Comparison of ENCODE assay signal across 8 cellular contexts in genomic region chrX:153946910-153947769, GRCh38. TPM values are rescaled to one million over a fixed set of nuclear protein-coding genes. Genes with fewer than 3 reads are reported as not detected.
A peak's percentile ranks its signal among the peaks of the same experiment; 100 is the strongest.
DNase-seq lines count a peak whose midpoint lies in the region; ATAC-seq and TF ChIP-seq lines count a peak whose summit lies in the region.

No MANE protein-coding gene starts in this region.

- ATAC-seq in GM21576 (IDR thresholded peaks at IDR 0.05; ENCODE audit: unreplicated experiment) (peak; percentile 67), PC-3 (peak; percentile 88)
- ATAC-seq in activated T-cell treated with anti-CD3 and anti-CD28 coated beads, Interleukin-2, amount 50 U/mL, for 72 hours (replicated peaks in 1 of 2) = peak; percentile 78 to 84
- ATAC-seq in natural killer cell treated with Interleukin-12 subunit alpha and Interleukin-12 subunit beta and Interleukin-15 and Interleukin-18, amount 100 ng/mL, for 72 hours = peak; percentile 82 to 85

- TF ChIP-seq EP300 in esophagus muscularis mucosa (IDR thresholded peaks at IDR 0.05) = no peak

- TF ChIP-seq CTCF in PC-3 (conservative IDR thresholded peaks at IDR 0.05; ENCODE audit: low read depth, low read length) (peak; percentile 93), esophagus muscularis mucosa (IDR thresholded peaks at IDR 0.05) (peak; percentile 76 to 81 (median 81)), tibial artery (IDR thresholded peaks at IDR 0.05) (peak; percentile 62 to 66)

- CTCF ChIA-PET in PC-3 (lab: Charles Lee) = interaction anchor here (0.5 to 1.0 kb wide), 9 partner anchors 19 to 220 kb away, joined by 3 to 16 read pairs (median 5); no protein-coding TSS in a partner anchor

- H3K9me3 ChIP-seq in Karpas-422 (ENCODE audit: low read length) = no peaks in the 10 kb centered on the region
- no peaks in the 10 kb centered on the region for H3K9me3 ChIP-seq in PC-3 (ENCODE audit: low read length)
- H3K9me3 ChIP-seq in esophagus muscularis mucosa = no peaks in the 10 kb centered on the region
- no peaks in the 10 kb centered on the region for H3K9me3 ChIP-seq in tibial artery

- H3K27ac Mint-ChIP-seq in activated T-cell treated with anti-CD3 and anti-CD28 coated beads, Interleukin-2, amount 50 U/mL, for 72 hours = peak overlapping the region; percentile 92
- peak overlapping the region; percentile 60 to 64 for H3K27ac Mint-ChIP-seq in natural killer cell treated with Interleukin-12 subunit alpha and Interleukin-12 subunit beta and Interleukin-15 and Interleukin-18, amount 100 ng/mL, for 72 hours

- H2AFZ ChIP-seq in Karpas-422 (ENCODE audit: low read length) (no peak overlapping the region), PC-3 (ENCODE audit: low read length) (no peak overlapping the region)

- no peaks in the 10 kb centered on the region for H3K9me3 Mint-ChIP-seq in activated T-cell treated with anti-CD3 and anti-CD28 coated beads, Interleukin-2, amount 50 U/mL, for 72 hours
- no peaks in the 10 kb centered on the region for H3K9me3 Mint-ChIP-seq in natural killer cell treated with Interleukin-12 subunit alpha and Interleukin-12 subunit beta and Interleukin-15 and Interleukin-18, amount 100 ng/mL, for 72 hours

- H3K4me1 ChIP-seq in Karpas-422 (ENCODE audit: low read length) (no peaks in the 10 kb centered on the region), PC-3 (ENCODE audit: insufficient read depth, low read length) (no peaks in the 10 kb centered on the region), esophagus muscularis mucosa (peaks cover 12 to 61% (median 46%) of the 10 kb centered on the region in 4 donors), tibial artery (peaks cover 0 to 7% (median 2%) of the 10 kb centered on the region in 4 donors)

- peak overlapping the region; percentile 37 for H3K9ac ChIP-seq in Karpas-422 (ENCODE audit: low read length)
- no peak overlapping the region for H3K9ac ChIP-seq in PC-3 (ENCODE audit: low read length)

- no peaks in the 10 kb centered on the region for H3K9me2 ChIP-seq in Karpas-422 (replicated peaks; ENCODE audit: insufficient read depth, low read length)
- no peaks in the 10 kb centered on the region for H3K9me2 ChIP-seq in PC-3 (replicated peaks; ENCODE audit: low read length)

- H3K27me3 Mint-ChIP-seq in activated T-cell treated with anti-CD3 and anti-CD28 coated beads, Interleukin-2, amount 50 U/mL, for 72 hours (ENCODE audit: low read depth) = no peaks in the 10 kb centered on the region
- no peaks in the 10 kb centered on the region for H3K27me3 Mint-ChIP-seq in natural killer cell treated with Interleukin-12 subunit alpha and Interleukin-12 subunit beta and Interleukin-15 and Interleukin-18, amount 100 ng/mL, for 72 hours

- H3K36me3 ChIP-seq in Karpas-422 (ENCODE audit: insufficient read depth, low read length) = no peaks in the 10 kb centered on the region
- peaks cover 12% of the 10 kb centered on the region; the same call in 1 of the 2 replicates for H3K36me3 ChIP-seq in PC-3 (ENCODE audit: low read depth, low read length)
- H3K36me3 ChIP-seq in esophagus muscularis mucosa = peaks cover 21 to 41% (median 24%) of the 10 kb centered on the region in 4 donors
- peaks cover 12 to 38% (median 37%) of the 10 kb centered on the region in 3 donors for H3K36me3 ChIP-seq in tibial artery

- intact Hi-C loops in PC-3 (cut with micrococcal nuclease) = loop anchor here (1.0 to 2.0 kb wide), 3 partner anchors 18 to 183 kb away; partner anchors contain the start of gene PLXNB3
- intact Hi-C loops in esophagus muscularis mucosa (cut with DNase I) = no loop called here
- intact Hi-C loops in tibial artery (cut with DNase I; ENCODE audit: low total_unique reads) = no loop called here

- H3K27ac ChIP-seq in Karpas-422 (ENCODE audit: low read length) (no peak overlapping the region), PC-3 (ENCODE audit: low read length) (no peak overlapping the region), esophagus muscularis mucosa (replicated peaks in 1 of 4) (peak overlapping the region; percentile 82 to 88 (median 85)), tibial artery (peak overlapping the region in 1 of 2 donors; percentile 19)

- no peak overlapping the region for H3K4me2 ChIP-seq in Karpas-422 (ENCODE audit: low read depth, low read length, poor library complexity, severe bottlenecking)
- H3K4me2 ChIP-seq in PC-3 (ENCODE audit: low read length) = no peak overlapping the region

- H3K27me3 ChIP-seq in Karpas-422 (ENCODE audit: low read length) (no peaks in the 10 kb centered on the region), PC-3 (ENCODE audit: low read length) (no peaks in the 10 kb centered on the region), esophagus muscularis mucosa (no peaks in the 10 kb centered on the region), tibial artery (no peaks in the 10 kb centered on the region)

- peaks cover 29% of the 10 kb centered on the region for H3K4me1 Mint-ChIP-seq in activated T-cell treated with anti-CD3 and anti-CD28 coated beads, Interleukin-2, amount 50 U/mL, for 72 hours (ENCODE audit: low read depth)
- peaks cover 13 to 14% of the 10 kb centered on the region in 2 donors for H3K4me1 Mint-ChIP-seq in natural killer cell treated with Interleukin-12 subunit alpha and Interleukin-12 subunit beta and Interleukin-15 and Interleukin-18, amount 100 ng/mL, for 72 hours (ENCODE audit: low read depth in 2 of 2)

- peaks cover 0 to 2% of the 10 kb centered on the region in 2 donors for H3K36me3 Mint-ChIP-seq in activated T-cell treated with anti-CD3 and anti-CD28 coated beads, Interleukin-2, amount 50 U/mL, for 72 hours (ENCODE audit: insufficient read depth in 2 of 2)
- H3K36me3 Mint-ChIP-seq in natural killer cell treated with Interleukin-12 subunit alpha and Interleukin-12 subunit beta and Interleukin-15 and Interleukin-18, amount 100 ng/mL, for 72 hours = peaks cover 6% of the 10 kb centered on the region

- H3K79me2 ChIP-seq in Karpas-422 (ENCODE audit: low read length) (no peaks in the 10 kb centered on the region), PC-3 (ENCODE audit: low read length) (no peaks in the 10 kb centered on the region)

- POLR2A ChIA-PET in PC-3 (lab: Charles Lee; ENCODE audit: unreplicated experiment) = no interaction called here

- H3K4me3 ChIP-seq in Karpas-422 (ENCODE audit: low read length) (no peak overlapping the region), PC-3 (ENCODE audit: low read length) (no peak overlapping the region), esophagus muscularis mucosa (no peak overlapping the region), tibial artery (no peak overlapping the region)

- 53% methylated on average over 17 of the region's 23 CpGs for WGBS in esophagus muscularis mucosa

- DNase-seq in COR-L47 (lab: John Stamatoyannopoulos, UW) (peak; percentile 54), Karpas-422 (peak; percentile 95), PC-3 (peak; percentile 84), esophagus muscularis mucosa (ENCODE audit: extremely low spot score) (no peak), tibial artery (peak; percentile 56 to 77)
- DNase-seq in activated T-cell treated with anti-CD3 and anti-CD28 coated beads, Interleukin-2, amount 50 U/mL, for 72 hours = peak; percentile 82 to 88
- peak; percentile 82 for DNase-seq in natural killer cell treated with Interleukin-12 subunit alpha and Interleukin-12 subunit beta and Interleukin-15 and Interleukin-18, amount 100 ng/mL, for 72 hours (ENCODE audit: low spot score)

- TF ChIP-seq POLR2A in esophagus muscularis mucosa (IDR thresholded peaks at IDR 0.05; ENCODE audit: low read depth) = no peak

- peak overlapping the region; percentile 27 to 40 for H3K4me3 Mint-ChIP-seq in activated T-cell treated with anti-CD3 and anti-CD28 coated beads, Interleukin-2, amount 50 U/mL, for 72 hours
- H3K4me3 Mint-ChIP-seq in natural killer cell treated with Interleukin-12 subunit alpha and Interleukin-12 subunit beta and Interleukin-15 and Interleukin-18, amount 100 ng/mL, for 72 hours = peak overlapping the region; percentile 45

- H4K20me1 ChIP-seq in Karpas-422 (ENCODE audit: insufficient read depth, low read depth, low read length) (no peaks in the 10 kb centered on the region), PC-3 (ENCODE audit: low read length) (no peaks in the 10 kb centered on the region)

- no peaks in the 10 kb centered on the region for H3F3A ChIP-seq in PC-3 (ENCODE audit: low read length, unreplicated experiment)

- BruUV-seq in PC-3 (replicated peaks; lab: Mats Ljungman, UMichigan) = no TSS peak

RNA-seq across cellular contexts. Expression of gene RENBP, which starts 2.7 kb away (rescaled TPM):
- 0.22 and 0.26 TPM in 2 replicates for total RNA-seq in Karpas-422 (2014; rRNA removed; shearing (Covaris generic); ENCODE audit: low replicate concordance)
- total RNA-seq in PC-3 (2014; rRNA removed) (3.7 TPM in 1 of 2 replicates, not detected in the other), esophagus muscularis mucosa (10 to 100 TPM in 1 of 4 donors, 1 to 10 TPM in 3; 8.0 to 12.6 (median 9.1) TPM)
- total RNA-seq in activated T-cell treated with anti-CD3 and anti-CD28 coated beads, Interleukin-2, amount 50 U/mL, for 72 hours = 10 to 100 TPM; 11.6 to 13.9 TPM
- total RNA-seq in natural killer cell treated with Interleukin-12 subunit alpha and Interleukin-12 subunit beta and Interleukin-15 and Interleukin-18, amount 100 ng/mL, for 72 hours = 1 to 10 TPM; 4.8 to 5.4 TPM

RNA-seq across cellular contexts. Expression of gene NAA10, which starts 12.3 kb away (rescaled TPM):
- 103 and 144 TPM in 2 replicates for total RNA-seq in Karpas-422 (2014; rRNA removed; shearing (Covaris generic); ENCODE audit: low replicate concordance)
- total RNA-seq in PC-3 (2014; rRNA removed) = 169 and 172 TPM in 2 replicates
- 10 to 100 TPM; 76.7 to 94.1 TPM for total RNA-seq in activated T-cell treated with anti-CD3 and anti-CD28 coated beads, Interleukin-2, amount 50 U/mL, for 72 hours
- 100 to 1,000 TPM in 2 of 4 donors, 10 to 100 TPM in 2; 89.3 to 106 (median 95.4) TPM for total RNA-seq in esophagus muscularis mucosa
- total RNA-seq in natural killer cell treated with Interleukin-12 subunit alpha and Interleukin-12 subunit beta and Interleukin-15 and Interleukin-18, amount 100 ng/mL, for 72 hours = 100 to 1,000 TPM; 115 to 175 TPM

RNA-seq across cellular contexts. Expression of gene ARHGAP4, which starts 21.1 kb away (rescaled TPM):
- total RNA-seq in Karpas-422 (2014; rRNA removed; shearing (Covaris generic); ENCODE audit: low replicate concordance) = 104 and 218 TPM in 2 replicates
- total RNA-seq in PC-3 (2014; rRNA removed) = 4.0 and 4.6 TPM in 2 replicates
- 100 to 1,000 TPM; 147 to 158 TPM for total RNA-seq in activated T-cell treated with anti-CD3 and anti-CD28 coated beads, Interleukin-2, amount 50 U/mL, for 72 hours
- total RNA-seq in esophagus muscularis mucosa = 10 to 100 TPM; 15.9 to 22.4 (median 17.7) TPM
- total RNA-seq in natural killer cell treated with Interleukin-12 subunit alpha and Interleukin-12 subunit beta and Interleukin-15 and Interleukin-18, amount 100 ng/mL, for 72 hours = 100 to 1,000 TPM; 155 to 276 TPM

RNA-seq across cellular contexts. Expression of gene HCFC1, which starts 24.5 kb away (rescaled TPM):
- total RNA-seq in Karpas-422 (2014; rRNA removed; shearing (Covaris generic); ENCODE audit: low replicate concordance) = 16.8 and 29.4 TPM in 2 replicates
- total RNA-seq in PC-3 (2014; rRNA removed) = 66.9 and 94.0 TPM in 2 replicates
- 10 to 100 TPM; 59.3 to 65.8 TPM for total RNA-seq in activated T-cell treated with anti-CD3 and anti-CD28 coated beads, Interleukin-2, amount 50 U/mL, for 72 hours
- total RNA-seq in esophagus muscularis mucosa = 100 to 1,000 TPM in 1 of 4 donors, 10 to 100 TPM in 3; 50.7 to 102 (median 60.8) TPM
- total RNA-seq in natural killer cell treated with Interleukin-12 subunit alpha and Interleukin-12 subunit beta and Interleukin-15 and Interleukin-18, amount 100 ng/mL, for 72 hours = 100 to 1,000 TPM; 105 to 131 TPM

RNA-seq across cellular contexts. Expression of gene TMEM187, which starts 25.4 kb away (rescaled TPM):
- 1.5 and 3.9 TPM in 2 replicates for total RNA-seq in Karpas-422 (2014; rRNA removed; shearing (Covaris generic); ENCODE audit: low replicate concordance)
- total RNA-seq in PC-3 (2014; rRNA removed) = 10.6 and 12.4 TPM in 2 replicates
- 1 to 10 TPM; 9.1 to 9.8 TPM for total RNA-seq in activated T-cell treated with anti-CD3 and anti-CD28 coated beads, Interleukin-2, amount 50 U/mL, for 72 hours
- total RNA-seq in esophagus muscularis mucosa = 1 to 10 TPM; 3.6 to 6.9 (median 6.1) TPM
- total RNA-seq in natural killer cell treated with Interleukin-12 subunit alpha and Interleukin-12 subunit beta and Interleukin-15 and Interleukin-18, amount 100 ng/mL, for 72 hours = 1 to 10 TPM; 2.4 to 6.9 TPM

Comparison
In these comparisons a context has a peak if more than half of its experiments do, and no peak if none do; other contexts are left out.
1. H3K27ac ChIP-seq: peak in esophagus muscularis mucosa (4 of 4); none in Karpas-422 (single experiment) and PC-3 (single experiment).
2. Peak in every context shown above with its lines, with median percentiles within 50 percentile points of each other: ATAC-seq and CTCF ChIP-seq.